8 cellular contexts compared by ENCODE assay signal in genomic region chr1:174023438-174023837, GRCh38. TPM values are rescaled to one million over a fixed set of nuclear protein-coding genes. Genes with fewer than 3 reads are reported as not detected.
DNase-seq lines count a peak whose midpoint lies in the region; ATAC-seq lines count a peak whose summit lies in the region.

No MANE protein-coding gene starts in this region.

- ATAC-seq in activated T-helper 17 cell treated with anti-CD3 and anti-CD28 coated beads, Interleukin-2, amount 50 U/mL, for 72 hours (replicated peaks), result no peak
- ATAC-seq in right cardiac atrium (peak; percentile 25 to 45), GM18870 (IDR thresholded peaks at IDR 0.05; ENCODE audit: unreplicated experiment) (no peak), GM21367 (IDR thresholded peaks at IDR 0.05; ENCODE audit: unreplicated experiment) (no peak), HG03432 (IDR thresholded peaks at IDR 0.05; ENCODE audit: unreplicated experiment) (no peak)

- H3K4me1 ChIP-seq in right cardiac atrium (ENCODE audit: control insufficient read depth, insufficient read depth, low read length) (peaks cover 2% of the 10 kb centered on the region), skeletal muscle satellite cell (ENCODE audit: control insufficient read depth, insufficient read depth, low read length) (peaks cover 29% of the 10 kb centered on the region)

- H3K27ac Mint-ChIP-seq in activated T-helper 17 cell treated with anti-CD3 and anti-CD28 coated beads, Interleukin-2, amount 50 U/mL, for 72 hours, result peak overlapping the region; percentile 95

- peak overlapping the region; percentile 99 for H3K4me3 Mint-ChIP-seq in activated T-helper 17 cell treated with anti-CD3 and anti-CD28 coated beads, Interleukin-2, amount 50 U/mL, for 72 hours

- H3K9me3 ChIP-seq in right cardiac atrium (ENCODE audit: control insufficient read depth, low read length), result no peaks in the 10 kb centered on the region
- no peaks in the 10 kb centered on the region for H3K9me3 ChIP-seq in skeletal muscle satellite cell (replicated peaks; ENCODE audit: low read length)

- 32% methylated on average over 3 of the region's 3 CpGs for WGBS in right cardiac atrium

- H3K36me3 ChIP-seq in skeletal muscle satellite cell (ENCODE audit: insufficient read depth, low read length), result no peaks in the 10 kb centered on the region

- H3K9me3 Mint-ChIP-seq in activated T-helper 17 cell treated with anti-CD3 and anti-CD28 coated beads, Interleukin-2, amount 50 U/mL, for 72 hours, result no peaks in the 10 kb centered on the region

- peaks cover 19% of the 10 kb centered on the region for H3K4me1 Mint-ChIP-seq in activated T-helper 17 cell treated with anti-CD3 and anti-CD28 coated beads, Interleukin-2, amount 50 U/mL, for 72 hours

- no peaks in the 10 kb centered on the region for H3K27me3 Mint-ChIP-seq in activated T-helper 17 cell treated with anti-CD3 and anti-CD28 coated beads, Interleukin-2, amount 50 U/mL, for 72 hours

- intact Hi-C loops in right cardiac atrium (cut with DNase I), result no loop called here

- H3K9ac ChIP-seq in skeletal muscle satellite cell (ENCODE audit: low read depth, low read length), result peak overlapping the region; percentile 93

- peak overlapping the region; percentile 30 for H3K27ac ChIP-seq in right cardiac atrium (ENCODE audit: low read length)

- H3K36me3 Mint-ChIP-seq in activated T-helper 17 cell treated with anti-CD3 and anti-CD28 coated beads, Interleukin-2, amount 50 U/mL, for 72 hours (ENCODE audit: low read depth), result peaks cover 32% of the 10 kb centered on the region

- no peak overlapping the region for H3K4me2 ChIP-seq in skeletal muscle satellite cell (ENCODE audit: low read length)

- H3K27me3 ChIP-seq in right cardiac atrium (ENCODE audit: control insufficient read depth, insufficient read depth) (no peaks in the 10 kb centered on the region), skeletal muscle satellite cell (ENCODE audit: control insufficient read depth, insufficient read depth, low read length) (no peaks in the 10 kb centered on the region)

- H3K4me3 ChIP-seq in right cardiac atrium (ENCODE audit: low read length) (no peak overlapping the region), skeletal muscle satellite cell (ENCODE audit: low read length) (no peak overlapping the region)

- peak; percentile 92 for DNase-seq in DMS153 (lab: John Stamatoyannopoulos, UW)
- DNase-seq in MV-4-11 (lab: John Stamatoyannopoulos, UW), result peak; percentile 69
- DNase-seq in right cardiac atrium, result no peak

RNA-seq across cellular contexts. Expression of gene RC3H1, which starts 1.3 kb away (rescaled TPM):
- 10 to 100 TPM; 25.4 to 38.5 TPM for total RNA-seq in activated T-helper 17 cell treated with anti-CD3 and anti-CD28 coated beads, Interleukin-2, amount 50 U/mL, for 72 hours
- 10 to 100 TPM; 21.4 to 25.0 (median 23.9) TPM for total RNA-seq in right cardiac atrium
- polyA plus RNA-seq in right cardiac atrium, result 4.3 TPM
- total RNA-seq in skeletal muscle satellite cell (2012; rRNA removed), result 17.7 and 19.9 TPM in 2 replicates

Comparison
In these comparisons a context has a peak if more than half of its experiments do, and no peak if none do; other contexts are left out.
1. DNase-seq: peak in DMS153 (single experiment) and MV-4-11 (single experiment); none in right cardiac atrium (0 of 3).
2. ATAC-seq: peak in right cardiac atrium (2 of 2); none in activated T-helper 17 cell treated with anti-CD3 and anti-CD28 coated beads, Interleukin-2, amount 50 U/mL, for 72 hours (single experiment), GM18870 (single experiment), GM21367 (single experiment) and HG03432 (single experiment).